1 cellular context compared by ENCODE assay signal in genomic region chr2:241359481-241360045, GRCh38.
TF ChIP-seq lines count a peak whose summit lies in the region.

No MANE protein-coding gene starts in this region.

TF ChIP-seq in HepG2, 621 proteins besides CTCF, POLR2A, EP300 and RAD21 (continues in another document):
- TF ChIP-seq ZNF691 (CRISPR knock-in tag; IDR thresholded peaks at IDR 0.05; ENCODE audit: borderline replicate concordance, low read depth) (peak; percentile 72; the same call in 1 of the 2 replicates), HOXD1 (CRISPR knock-in tag; IDR thresholded peaks at IDR 0.05) (no peak), KLF6 (CRISPR knock-in tag; IDR thresholded peaks at IDR 0.05) (no peak), POLR2G (IDR thresholded peaks at IDR 0.05; ENCODE audit: low read depth, low read length) (no peak), ZSCAN9 (CRISPR knock-in tag; IDR thresholded peaks at IDR 0.05; ENCODE audit: borderline replicate concordance) (no peak), ATF6 (CRISPR knock-in tag; conservative IDR thresholded peaks at IDR 0.05) (no peak), ZNF552 (CRISPR knock-in tag; IDR thresholded peaks at IDR 0.05; ENCODE audit: borderline replicate concordance) (no peak), SOX13 (IDR thresholded peaks at IDR 0.05) (no peak), SOX13 (CRISPR knock-in tag; conservative IDR thresholded peaks at IDR 0.05 in 1 of 2, IDR thresholded peaks at IDR 0.05 in 1 of 2) (no peak), CERS6 (CRISPR knock-in tag; IDR thresholded peaks at IDR 0.05) (no peak), ZNF598 (CRISPR knock-in tag; IDR thresholded peaks at IDR 0.05; ENCODE audit: borderline replicate concordance) (peak; percentile 55; the same call in 1 of the 2 replicates), ATF2 (CRISPR knock-in tag; IDR thresholded peaks at IDR 0.05) (peak; percentile 29; the same call in 1 of the 2 replicates), ZNF510 (CRISPR knock-in tag; IDR thresholded peaks at IDR 0.05; ENCODE audit: low read depth) (0 out of 2 replicates have a peak, but pooled peaks have one; percentile 76), CBFB (CRISPR knock-in tag; IDR thresholded peaks at IDR 0.05) (no peak), HNF4G (IDR thresholded peaks at IDR 0.05; ENCODE audit: borderline replicate concordance, low read depth, low read length) (peak; percentile 38; the same call in 1 of the 2 replicates), HNF4G (CRISPR knock-in tag; IDR thresholded peaks at IDR 0.05; ENCODE audit: borderline replicate concordance, low read depth) (peak; percentile 35; the same call in 1 of the 2 replicates), ZNF274 (CRISPR knock-in tag; IDR thresholded peaks at IDR 0.05) (peak; percentile 64; the same call in 1 of the 2 replicates), SIN3A (IDR thresholded peaks at IDR 0.05; ENCODE audit: borderline replicate concordance, low read depth, low read length) (no peak), MEIS1 (CRISPR knock-in tag; IDR thresholded peaks at IDR 0.05; ENCODE audit: borderline replicate concordance) (0 out of 2 replicates have a peak, but pooled peaks have one; percentile 56), ZNF800 (CRISPR knock-in tag; IDR thresholded peaks at IDR 0.05) (no peak), ZBTB34 (CRISPR knock-in tag; IDR thresholded peaks at IDR 0.05) (no peak), ZFX (CRISPR knock-in tag; IDR thresholded peaks at IDR 0.05; ENCODE audit: low read depth) (peak; percentile 83), NFRKB (IDR thresholded peaks at IDR 0.05) (no peak), DNMT3B (CRISPR knock-in tag; conservative IDR thresholded peaks at IDR 0.05) (peak; percentile 44; the same call in 1 of the 2 replicates), ZNF609 (CRISPR knock-in tag; IDR thresholded peaks at IDR 0.05; ENCODE audit: borderline replicate concordance) (0 out of 2 replicates have a peak, but pooled peaks have one; percentile 42), IKZF5 (CRISPR knock-in tag; IDR thresholded peaks at IDR 0.05) (peak; percentile 31; the same call in 1 of the 2 replicates), TGIF2 (CRISPR knock-in tag; IDR thresholded peaks at IDR 0.05) (0 out of 2 replicates have a peak, but pooled peaks have one; percentile 42), FOXK1 (CRISPR knock-in tag; IDR thresholded peaks at IDR 0.05; ENCODE audit: borderline replicate concordance, low read depth) (peak; percentile 32; the same call in 1 of the 2 replicates), ZNF543 (CRISPR knock-in tag; IDR thresholded peaks at IDR 0.05) (0 out of 2 replicates have a peak, but pooled peaks have one; percentile 50), MAX (IDR thresholded peaks at IDR 0.05) (peak; percentile 55), ARID5B (CRISPR knock-in tag; IDR thresholded peaks at IDR 0.05) (peak; percentile 66), ZZZ3 (CRISPR knock-in tag; IDR thresholded peaks at IDR 0.05; ENCODE audit: borderline replicate concordance) (peak; percentile 79; the same call in 1 of the 2 replicates), ZNF772 (CRISPR knock-in tag; IDR thresholded peaks at IDR 0.05) (peak; percentile 77), ZNF644 (CRISPR knock-in tag; IDR thresholded peaks at IDR 0.05; ENCODE audit: low read depth) (0 out of 2 replicates have a peak, but pooled peaks have one; percentile 20), CHD2 (IDR thresholded peaks at IDR 0.05; ENCODE audit: low read depth, low read length) (no peak), NFKB2 (CRISPR knock-in tag; IDR thresholded peaks at IDR 0.05; ENCODE audit: borderline replicate concordance) (no peak), ESRRA (CRISPR knock-in tag; IDR thresholded peaks at IDR 0.05; ENCODE audit: low read depth) (peak; percentile 19; the same call in 1 of the 2 replicates), TBX2 (CRISPR knock-in tag; IDR thresholded peaks at IDR 0.05; ENCODE audit: borderline replicate concordance) (peak; percentile 55)
